9 cellular contexts compared by ENCODE assay signal in genomic region chr12:12024958-12025682, GRCh38. TPM values are rescaled to one million over a fixed set of nuclear protein-coding genes. Genes with fewer than 3 reads are reported as not detected.
DNase-seq lines count a peak whose midpoint lies in the region; ATAC-seq, FAIRE-seq and TF ChIP-seq lines count a peak whose summit lies in the region.
"Had no signal": no experiment of that assay in that cellular context is flagged by ENCODE, and none has a peak within 500 bp of the region (broad histone marks: within the 10 kb centered on the region; RNA-seq: fewer than 3 reads in every experiment).

No MANE protein-coding gene starts in this region.

- no peak overlapping the region for H3K4me2 ChIP-seq in neural progenitor cell

- H3K36me3 ChIP-seq in bronchial epithelial cell (ENCODE audit: control insufficient read depth, insufficient read depth, low read length) (no peaks in the 10 kb centered on the region), aorta (ENCODE audit: control insufficient read depth in 1 of 2, insufficient read depth in 2 of 2, low read length in 1 of 2) (no peaks in the 10 kb centered on the region), neural progenitor cell (no peaks in the 10 kb centered on the region)

- peak overlapping the region; percentile 42; the same call in 1 of the 2 replicates for H3K4me3 ChIP-seq in GM08714 (ENCODE audit: low read length)
- H3K4me3 ChIP-seq in bronchial epithelial cell (ENCODE audit: low read depth, low read length), result no peak overlapping the region
- no peak overlapping the region for H3K4me3 ChIP-seq in aorta (ENCODE audit: low read length in 2 of 2)
- no peak overlapping the region for H3K4me3 ChIP-seq in neural progenitor cell

- no peaks in the 10 kb centered on the region for H3K9me3 ChIP-seq in aorta (ENCODE audit: control insufficient read depth, low read length)
- H3K9me3 ChIP-seq in neural progenitor cell (ENCODE audit: low read depth), result no peaks in the 10 kb centered on the region

- DNase-seq in bronchial epithelial cell (ENCODE audit: low read depth) (peak; percentile 21), 8988T (no peak), WTC11 (ENCODE audit: low spot score) (no peak), aorta (no peak), neural progenitor cell (ENCODE audit: low spot score) (no peak)

- no peaks in the 10 kb centered on the region for H4K20me1 ChIP-seq in neural progenitor cell (ENCODE audit: low read depth)

- CTCF ChIA-PET in WTC11 (lab: Charles Lee), result interaction anchor here (0.5 to 0.9 kb wide), 2 partner anchors 338 to 712 kb away, joined by 3 read pairs; no protein-coding TSS in a partner anchor

- ATAC-seq in GM21367 (IDR thresholded peaks at IDR 0.05; ENCODE audit: unreplicated experiment) (peak; percentile 78), HG03469 (IDR thresholded peaks at IDR 0.05; ENCODE audit: unreplicated experiment) (peak; percentile 67), WTC11 (no peak), aorta (ENCODE audit: low FRiP score) (no peak)

- no peak overlapping the region for H2AFZ ChIP-seq in neural progenitor cell (replicated peaks)

- 82 to 88% methylated on average over 9 of the region's 9 CpGs for WGBS in aorta, 2 donors

- H3K4me3 Mint-ChIP-seq in WTC11 (no peak overlapping the region), neural progenitor cell (no peak overlapping the region)

- intact Hi-C loops in aorta (cut with DNase I), result no loop called here

- H3F3A ChIP-seq in neural progenitor cell (ENCODE audit: low read depth), result no peaks in the 10 kb centered on the region

- no peak overlapping the region for H3K27ac Mint-ChIP-seq in WTC11
- no peak overlapping the region for H3K27ac Mint-ChIP-seq in neural progenitor cell

- H3K4me1 Mint-ChIP-seq in WTC11 (no peaks in the 10 kb centered on the region), neural progenitor cell (no peaks in the 10 kb centered on the region)

- H3K27ac ChIP-seq in aorta (ENCODE audit: low read depth in 1 of 2, low read length in 2 of 2), result no peak overlapping the region
- no peak overlapping the region for H3K27ac ChIP-seq in neural progenitor cell

- no peak for TF ChIP-seq CTCF in bronchial epithelial cell (IDR thresholded peaks at IDR 0.05; ENCODE audit: insufficient read depth, low read length, severe bottlenecking)
- TF ChIP-seq CTCF in WTC11 (IDR thresholded peaks at IDR 0.05), result no peak
- TF ChIP-seq CTCF in neural progenitor cell (IDR thresholded peaks at IDR 0.05), result no peak

- H3K9ac ChIP-seq in neural progenitor cell, result no peak overlapping the region

- H3K27me3 ChIP-seq in bronchial epithelial cell (ENCODE audit: control insufficient read depth, insufficient read depth, low read length) (no peaks in the 10 kb centered on the region), aorta (ENCODE audit: control insufficient read depth in 1 of 2, insufficient read depth in 2 of 2, low read length in 1 of 2) (no peaks in the 10 kb centered on the region), neural progenitor cell (no peaks in the 10 kb centered on the region)

- H3K27me3 Mint-ChIP-seq in WTC11 (ENCODE audit: low read depth), result no peaks in the 10 kb centered on the region
- peaks cover 4% of the 10 kb centered on the region for H3K27me3 Mint-ChIP-seq in neural progenitor cell (ENCODE audit: insufficient read depth, low read depth)

- H3K36me3 Mint-ChIP-seq in WTC11 (no peaks in the 10 kb centered on the region), neural progenitor cell (no peaks in the 10 kb centered on the region)

- no peaks in the 10 kb centered on the region for H3K79me2 ChIP-seq in neural progenitor cell (ENCODE audit: low read depth)

- no peaks in the 10 kb centered on the region for H3K4me1 ChIP-seq in aorta (ENCODE audit: control insufficient read depth in 1 of 2, insufficient read depth in 2 of 2, low read length in 2 of 2)
- peaks cover 10% of the 10 kb centered on the region for H3K4me1 ChIP-seq in neural progenitor cell

- FAIRE-seq in bronchial epithelial cell (lab: Jason Lieb, UNC), result no peak
- FAIRE-seq: TTC549 had no signal

- peaks cover 4% of the 10 kb centered on the region; the same call in 1 of the 2 replicates for H3K9me3 Mint-ChIP-seq in WTC11
- H3K9me3 Mint-ChIP-seq in neural progenitor cell, result peaks cover 6% of the 10 kb centered on the region

- POLR2A ChIA-PET in WTC11 (lab: Charles Lee), result no interaction called here

TF ChIP-seq in WTC11, 78 proteins besides CTCF, POLR2A, EP300 and RAD21:
- TF ChIP-seq, protein P1, sequence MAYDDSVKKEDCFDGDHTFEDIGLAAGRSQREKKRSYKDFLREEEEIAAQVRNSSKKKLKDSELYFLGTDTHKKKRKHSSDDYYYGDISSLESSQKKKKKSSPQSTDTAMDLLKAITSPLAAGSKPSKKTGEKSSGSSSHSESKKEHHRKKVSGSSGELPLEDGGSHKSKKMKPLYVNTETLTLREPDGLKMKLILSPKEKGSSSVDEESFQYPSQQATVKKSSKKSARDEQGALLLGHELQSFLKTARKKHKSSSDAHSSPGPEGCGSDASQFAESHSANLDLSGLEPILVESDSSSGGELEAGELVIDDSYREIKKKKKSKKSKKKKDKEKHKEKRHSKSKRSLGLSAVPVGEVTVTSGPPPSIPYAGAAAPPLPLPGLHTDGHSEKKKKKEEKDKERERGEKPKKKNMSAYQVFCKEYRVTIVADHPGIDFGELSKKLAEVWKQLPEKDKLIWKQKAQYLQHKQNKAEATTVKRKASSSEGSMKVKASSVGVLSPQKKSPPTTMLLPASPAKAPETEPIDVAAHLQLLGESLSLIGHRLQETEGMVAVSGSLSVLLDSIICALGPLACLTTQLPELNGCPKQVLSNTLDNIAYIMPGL (CRISPR knock-in tag; IDR thresholded peaks at IDR 0.05), result no peak
- TF ChIP-seq, protein P2, sequence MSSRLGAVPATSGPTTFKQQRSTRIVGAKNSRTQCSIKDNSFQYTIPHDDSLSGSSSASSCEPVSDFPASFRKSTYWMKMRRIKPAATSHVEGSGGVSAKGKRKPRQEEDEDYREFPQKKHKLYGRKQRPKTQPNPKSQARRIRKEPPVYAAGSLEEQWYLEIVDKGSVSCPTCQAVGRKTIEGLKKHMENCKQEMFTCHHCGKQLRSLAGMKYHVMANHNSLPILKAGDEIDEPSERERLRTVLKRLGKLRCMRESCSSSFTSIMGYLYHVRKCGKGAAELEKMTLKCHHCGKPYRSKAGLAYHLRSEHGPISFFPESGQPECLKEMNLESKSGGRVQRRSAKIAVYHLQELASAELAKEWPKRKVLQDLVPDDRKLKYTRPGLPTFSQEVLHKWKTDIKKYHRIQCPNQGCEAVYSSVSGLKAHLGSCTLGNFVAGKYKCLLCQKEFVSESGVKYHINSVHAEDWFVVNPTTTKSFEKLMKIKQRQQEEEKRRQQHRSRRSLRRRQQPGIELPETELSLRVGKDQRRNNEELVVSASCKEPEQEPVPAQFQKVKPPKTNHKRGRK (CRISPR knock-in tag; IDR thresholded peaks at IDR 0.05; ENCODE audit: borderline replicate concordance), result no peak
- TF ChIP-seq CREM (CRISPR knock-in tag; IDR thresholded peaks at IDR 0.05) (no peak), ZNF138 (CRISPR knock-in tag; conservative IDR thresholded peaks at IDR 0.05) (no peak), ESRRA (CRISPR knock-in tag; IDR thresholded peaks at IDR 0.05; ENCODE audit: borderline replicate concordance) (no peak), ZNF671 (CRISPR knock-in tag; IDR thresholded peaks at IDR 0.05) (no peak), MLX (CRISPR knock-in tag; IDR thresholded peaks at IDR 0.05) (no peak), FOXK1 (CRISPR knock-in tag; IDR thresholded peaks at IDR 0.05) (no peak), IRF1 (CRISPR knock-in tag; IDR thresholded peaks at IDR 0.05) (no peak), ZNF416 (CRISPR knock-in tag; IDR thresholded peaks at IDR 0.05) (no peak), PRRX2 (CRISPR knock-in tag; IDR thresholded peaks at IDR 0.05) (no peak), GABPB1 (CRISPR knock-in tag; IDR thresholded peaks at IDR 0.05) (no peak)
- TF ChIP-seq, protein P3, sequence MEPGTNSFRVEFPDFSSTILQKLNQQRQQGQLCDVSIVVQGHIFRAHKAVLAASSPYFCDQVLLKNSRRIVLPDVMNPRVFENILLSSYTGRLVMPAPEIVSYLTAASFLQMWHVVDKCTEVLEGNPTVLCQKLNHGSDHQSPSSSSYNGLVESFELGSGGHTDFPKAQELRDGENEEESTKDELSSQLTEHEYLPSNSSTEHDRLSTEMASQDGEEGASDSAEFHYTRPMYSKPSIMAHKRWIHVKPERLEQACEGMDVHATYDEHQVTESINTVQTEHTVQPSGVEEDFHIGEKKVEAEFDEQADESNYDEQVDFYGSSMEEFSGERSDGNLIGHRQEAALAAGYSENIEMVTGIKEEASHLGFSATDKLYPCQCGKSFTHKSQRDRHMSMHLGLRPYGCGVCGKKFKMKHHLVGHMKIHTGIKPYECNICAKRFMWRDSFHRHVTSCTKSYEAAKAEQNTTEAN (CRISPR knock-in tag; IDR thresholded peaks at IDR 0.05), result no peak

RNA-seq across cellular contexts. Expression of gene BCL2L14, which starts 45.6 kb away (rescaled TPM):
- total RNA-seq in bronchial epithelial cell, result under 0.01 TPM in 1 of 2 replicates, not detected in the other
- total RNA-seq in WTC11 (2021), result 0.87 to 0.94 TPM (median 0.90 TPM) in 3 replicates
- not detected for total RNA-seq in aorta
- polyA plus RNA-seq in aorta, result 1 to 10 TPM in 1 of 2 donors, not detected in 1; 4.0 TPM
- not detected in 2 replicates for total RNA-seq in neural progenitor cell (ENCODE audit: low replicate concordance)

Comparison
In these comparisons a context has a peak if more than half of its experiments do, and no peak if none do; other contexts are left out.
1. ATAC-seq: peak in GM21367 (single experiment) and HG03469 (single experiment); none in WTC11 (single experiment) and aorta (single experiment).